In genomic region chr13:68636784-68637183, GRCh38 we compare ENCODE assay signal across 24 cellular contexts.
DNase-seq lines count a peak whose midpoint lies in the region; ATAC-seq and TF ChIP-seq lines count a peak whose summit lies in the region.
"Had no signal": no experiment of that assay in that cellular context is flagged by ENCODE, and none has a peak within 500 bp of the region (broad histone marks: within the 10 kb centered on the region; RNA-seq: fewer than 3 reads in every experiment).

No MANE protein-coding gene starts in this region.

- H3K36me3 ChIP-seq in SK-N-SH (replicated peaks in 1 of 2; ENCODE audit: control insufficient read depth in 1 of 2, insufficient read depth in 2 of 2, low read length in 1 of 2): no peaks in the 10 kb centered on the region
- no peaks in the 10 kb centered on the region for H3K36me3 ChIP-seq in Karpas-422 (ENCODE audit: insufficient read depth, low read length)
- H3K36me3 ChIP-seq: BE2C, BLaER1 had no signal

- no peak for TF ChIP-seq EP300 in SK-N-SH (IDR thresholded peaks at IDR 0.05; ENCODE audit: borderline replicate concordance in 1 of 2, low read depth in 1 of 2, low read length in 1 of 2)

- no peaks in the 10 kb centered on the region for H3K9me3 ChIP-seq in SK-N-SH
- H3K9me3 ChIP-seq in Karpas-422 (ENCODE audit: low read length): no peaks in the 10 kb centered on the region; the same call in 1 of the 2 replicates
- H3K9me3 ChIP-seq: BE2C, BLaER1 had no signal

- no peaks in the 10 kb centered on the region for H3K9me2 ChIP-seq in SK-N-SH
- no peaks in the 10 kb centered on the region for H3K9me2 ChIP-seq in Karpas-422 (replicated peaks; ENCODE audit: insufficient read depth, low read length)

- H3F3A ChIP-seq in SK-N-SH (replicated peaks; ENCODE audit: insufficient read depth): no peaks in the 10 kb centered on the region

- ATAC-seq in SK-N-SH treated with all-trans-retinoic acid at 6 μM for 48 hours: no peak
- ATAC-seq: GM12878 had no signal

- DNase-seq in SK-N-SH (peak; percentile 18), Karpas-422 (no peak), SK-N-DZ (ENCODE audit: low spot score) (peak; percentile 78), inferior parietal cortex (ENCODE audit: extremely low spot score) (no peak), substantia nigra (lab: John Stamatoyannopoulos, UW) (no peak)
- DNase-seq in activated effector memory CD4-positive, alpha-beta T cell treated with Interleukin-2 at 50 U/mL for 16 hours: no peak
- DNase-seq: 8988T; ACHN; BE2C; C1 segment of cervical spinal cord; CD4-positive, alpha-beta memory T cell; CD4-positive, CD25-positive, alpha-beta regulatory T cell; CD8-positive, alpha-beta memory T cell; COR-L47; DMS 273 treated with DMSO at 0.1 percent for 48 hours; DMS153; DMS53; DMS79; DND-41; EL; GDM1 had no signal

- no peaks in the 10 kb centered on the region for H3K79me2 ChIP-seq in SK-N-SH (ENCODE audit: insufficient read depth)
- no peaks in the 10 kb centered on the region for H3K79me2 ChIP-seq in Karpas-422 (ENCODE audit: low read length)

- no peak overlapping the region for H3K27ac ChIP-seq in SK-N-SH (ENCODE audit: low read depth in 2 of 2, low read length in 1 of 2)
- no peak overlapping the region for H3K27ac ChIP-seq in Karpas-422 (ENCODE audit: low read length)
- H3K27ac ChIP-seq in substantia nigra (ENCODE audit: low read depth, low read length, poor library complexity, severe bottlenecking): no peak overlapping the region
- H3K27ac ChIP-seq: BLaER1 had no signal

- H3K4me3 ChIP-seq in SK-N-SH (ENCODE audit: low read depth in 2 of 2, low read length in 1 of 2) (no peak overlapping the region), Karpas-422 (ENCODE audit: low read length) (no peak overlapping the region)
- H3K4me3 ChIP-seq: BLaER1, GM12878 had no signal

- H3K9ac ChIP-seq in SK-N-SH: no peak overlapping the region
- no peak overlapping the region for H3K9ac ChIP-seq in Karpas-422 (ENCODE audit: low read length)
- H3K9ac ChIP-seq: BLaER1 had no signal

- H4K20me1 ChIP-seq in SK-N-SH (ENCODE audit: insufficient read depth) (no peaks in the 10 kb centered on the region), Karpas-422 (ENCODE audit: insufficient read depth, low read depth, low read length) (no peaks in the 10 kb centered on the region)
- H4K20me1 ChIP-seq: BLaER1 had no signal

- H3K27me3 ChIP-seq in SK-N-SH (ENCODE audit: insufficient read depth) (no peaks in the 10 kb centered on the region), Karpas-422 (ENCODE audit: low read length) (no peaks in the 10 kb centered on the region)
- H3K27me3 ChIP-seq: BE2C, BLaER1 had no signal

- H3K4me2 ChIP-seq in SK-N-SH: no peak overlapping the region
- no peak overlapping the region for H3K4me2 ChIP-seq in Karpas-422 (ENCODE audit: low read depth, low read length, poor library complexity, severe bottlenecking)
- H3K4me2 ChIP-seq: BLaER1 had no signal

- WGBS in SK-N-SH (ENCODE audit: low lambda C conversion rate): 33% methylated on average over 1 of the region's 1 CpG

- POLR2A ChIA-PET in SK-N-SH (lab: Yijun Ruan, JAX): no interaction called here

- H2AFZ ChIP-seq in SK-N-SH (ENCODE audit: low read depth) (no peak overlapping the region), Karpas-422 (ENCODE audit: low read length) (peak overlapping the region; percentile 75; the same call in 1 of the 2 replicates)

- TF ChIP-seq RAD21 in SK-N-SH (IDR thresholded peaks at IDR 0.05; ENCODE audit: low read length): no peak

- no peak for TF ChIP-seq CTCF in SK-N-SH (IDR thresholded peaks at IDR 0.05)

- H3K4me1 ChIP-seq in SK-N-SH (ENCODE audit: control insufficient read depth in 1 of 2, insufficient read depth in 2 of 2, low read depth in 1 of 2, low read length in 1 of 2) (no peaks in the 10 kb centered on the region; a peak in 1 of 4 replicates), Karpas-422 (ENCODE audit: low read length) (no peaks in the 10 kb centered on the region)
- H3K4me1 ChIP-seq: BLaER1 had no signal

- CTCF ChIA-PET in SK-N-SH (lab: Yijun Ruan, JAX): no interaction called here

TF ChIP-seq in SK-N-SH, 30 proteins besides CTCF, POLR2A, EP300 and RAD21:
- TF ChIP-seq CHD2 (IDR thresholded peaks at IDR 0.05; ENCODE audit: low read length, partially characterized antibody): no peak
- no peak for TF ChIP-seq JUND (IDR thresholded peaks at IDR 0.05)
- 0 out of 2 replicates have a peak, but pooled peaks have one; percentile 41 for TF ChIP-seq GATA2 (CRISPR knock-in tag; IDR thresholded peaks at IDR 0.05)
TF ChIP-seq in SK-N-SH: peak in this region for 1.

TF ChIP-seq in SK-N-SH treated with all-trans-retinoic acid at 6 μM for 48 hours, 23 proteins besides CTCF, POLR2A, EP300 and RAD21:
- TF ChIP-seq BACH2 (CRISPR knock-in tag; IDR thresholded peaks at IDR 0.05; ENCODE audit: borderline replicate concordance): no peak
- TF ChIP-seq SNAI2 (CRISPR knock-in tag; IDR thresholded peaks at IDR 0.05): no peak
- TF ChIP-seq ZFP3 (CRISPR knock-in tag; IDR thresholded peaks at IDR 0.05): no peak
- no peak for TF ChIP-seq PATZ1 (CRISPR knock-in tag; IDR thresholded peaks at IDR 0.05; ENCODE audit: borderline replicate concordance)
- no peak for TF ChIP-seq ZNF8 (CRISPR knock-in tag; IDR thresholded peaks at IDR 0.05)
- TF ChIP-seq CSDC2 (CRISPR knock-in tag; IDR thresholded peaks at IDR 0.05): no peak
- no peak for TF ChIP-seq ESRRG (CRISPR knock-in tag; IDR thresholded peaks at IDR 0.05)

Comparison
In these comparisons a context has a peak if more than half of its experiments do, and no peak if none do; other contexts are left out.
1. DNase-seq: peak in SK-N-SH (single experiment) and SK-N-DZ (single experiment); none in Karpas-422 (single experiment), inferior parietal cortex (single experiment), activated effector memory CD4-positive, alpha-beta T cell treated with Interleukin-2 at 50 U/mL for 16 hours (single experiment) and substantia nigra (0 of 49).